24 cellular contexts compared by ENCODE assay signal in genomic region chr1:173280899-173281660, GRCh38.
"Had no signal": no experiment of that assay in that cellular context is flagged by ENCODE, and none has a peak within 500 bp of the region (broad histone marks: within the 10 kb centered on the region; RNA-seq: fewer than 3 reads in every experiment).

No MANE protein-coding gene starts in this region.

- H3K36me3 Mint-ChIP-seq: activated naive CD4-positive, alpha-beta T cell treated with anti-CD3 and anti-CD28 coated beads, Interleukin-2, amount 50 U/mL, for 72 hours had no signal

- ATAC-seq: activated CD4-positive, alpha-beta T cell treated with anti-CD3 and anti-CD28 coated beads for 36 hours; activated CD8-positive, alpha-beta memory T cell treated with anti-CD3 and anti-CD28 coated beads, Interleukin-2, amount 10 ng/mL, durations not matched to agents 7 days and 5 days; activated CD8-positive, alpha-beta T cell treated with anti-CD3 and anti-CD28 coated beads, Interleukin-2, amount 10 ng/mL, durations not matched to agents 7 days and 5 days; activated naive CD4-positive, alpha-beta T cell treated with anti-CD3 and anti-CD28 coated beads, Interleukin-2, amount 50 U/mL, for 72 hours; activated T-cell treated with anti-CD3 and anti-CD28 coated beads, Interleukin-2, amount 50 U/mL, for 72 hours; gastrocnemius medialis; left cardiac atrium; left ventricle myocardium superior; mucosa of descending colon; pancreas; psoas muscle had no signal

- H3K4me3 ChIP-seq: colonic mucosa, gastrocnemius medialis, mucosa of descending colon, pancreas, psoas muscle, thoracic aorta had no signal

- H3K27me3 ChIP-seq: colonic mucosa, gastrocnemius medialis, pancreas had no signal

- H3K4me3 Mint-ChIP-seq: activated CD4-positive, alpha-beta T cell treated with anti-CD3 and anti-CD28 coated beads for 36 hours; activated CD8-positive, alpha-beta memory T cell treated with anti-CD3 and anti-CD28 coated beads, Interleukin-2, amount 10 ng/mL, durations not matched to agents 7 days and 5 days; activated CD8-positive, alpha-beta T cell treated with anti-CD3 and anti-CD28 coated beads, Interleukin-2, amount 10 ng/mL, durations not matched to agents 7 days and 5 days; activated T-cell treated with anti-CD3 and anti-CD28 coated beads, Interleukin-2, amount 50 U/mL, for 72 hours; naive B cell; neural crest cell had no signal

- H3K9me3 Mint-ChIP-seq: activated naive CD4-positive, alpha-beta T cell treated with anti-CD3 and anti-CD28 coated beads, Interleukin-2, amount 50 U/mL, for 72 hours; naive B cell; neural crest cell had no signal

- DNase-seq: activated CD4-positive, alpha-beta T cell treated with anti-CD3 and anti-CD28 coated beads for 36 hours; activated CD4-positive, CD25-positive, alpha-beta regulatory T cell; activated CD8-positive, alpha-beta memory T cell treated with anti-CD3 and anti-CD28 coated beads, Interleukin-2, amount 10 ng/mL, durations not matched to agents 7 days and 5 days; activated CD8-positive, alpha-beta T cell treated with anti-CD3 and anti-CD28 coated beads, Interleukin-2, amount 10 ng/mL, durations not matched to agents 7 days and 5 days; activated naive CD4-positive, alpha-beta T cell; activated T-cell treated with anti-CD3 and anti-CD28 coated beads for 4 hours; activated T-cell treated with anti-CD3 and anti-CD28 coated beads, Interleukin-2, amount 50 U/mL, for 72 hours; colonic mucosa; effector memory CD4-positive, alpha-beta T cell; erythroblast; gastrocnemius medialis; glutamatergic neuron; left cardiac atrium; left ventricle myocardium superior; mucosa of descending colon; naive B cell; nucleus accumbens; pancreas; psoas muscle; stimulated activated CD4-positive, alpha-beta T cell treated with anti-CD3 and anti-CD28 coated beads, Interleukin-2, amount 100 ng/mL, for 48 hours; stimulated activated naive CD4-positive, alpha-beta T cell treated with Interleukin-2 at 50 U/mL for 16 hours had no signal

- H3K36me3 ChIP-seq: colonic mucosa, gastrocnemius medialis, pancreas, thoracic aorta had no signal

- H3K4me1 Mint-ChIP-seq: neural crest cell had no signal

- H3K27me3 Mint-ChIP-seq: activated CD4-positive, alpha-beta T cell treated with anti-CD3 and anti-CD28 coated beads for 36 hours; naive B cell had no signal

- H3K9me3 ChIP-seq: colonic mucosa, gastrocnemius medialis, mucosa of descending colon, pancreas, psoas muscle, thoracic aorta had no signal

- H3K4me1 ChIP-seq: colonic mucosa, gastrocnemius medialis, pancreas, psoas muscle had no signal

- H3K27ac ChIP-seq: colonic mucosa, gastrocnemius medialis, pancreas, psoas muscle, thoracic aorta had no signal

- H3K27ac Mint-ChIP-seq: activated CD4-positive, alpha-beta T cell treated with anti-CD3 and anti-CD28 coated beads for 36 hours; activated CD8-positive, alpha-beta memory T cell treated with anti-CD3 and anti-CD28 coated beads, Interleukin-2, amount 10 ng/mL, durations not matched to agents 7 days and 5 days; activated CD8-positive, alpha-beta T cell treated with anti-CD3 and anti-CD28 coated beads, Interleukin-2, amount 10 ng/mL, durations not matched to agents 7 days and 5 days; activated naive CD4-positive, alpha-beta T cell treated with anti-CD3 and anti-CD28 coated beads, Interleukin-2, amount 50 U/mL, for 72 hours; activated T-cell treated with anti-CD3 and anti-CD28 coated beads, Interleukin-2, amount 50 U/mL, for 72 hours had no signal
